Comparison of ENCODE assay signal across 20 cellular contexts in the genomic region with DNA sequence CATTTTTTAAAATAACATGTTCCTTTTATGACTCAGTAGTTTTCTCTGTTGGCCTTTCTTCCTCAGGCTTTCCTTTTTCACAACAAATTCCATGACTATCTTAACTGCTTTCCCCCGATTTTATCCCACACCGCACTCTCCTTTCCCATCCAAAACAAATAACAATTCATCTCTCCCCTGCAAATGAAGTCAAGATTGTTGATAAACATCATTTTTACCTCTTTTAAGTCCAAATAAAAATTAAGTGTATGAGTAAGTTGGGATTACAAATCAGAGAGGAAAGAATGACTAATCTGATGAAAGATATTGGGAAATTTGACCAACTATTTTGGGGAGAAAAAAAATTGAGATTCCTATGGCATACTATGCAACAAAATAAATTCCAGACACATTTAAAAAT.
DNase-seq lines count a peak whose midpoint lies in the region.
"Had no signal": no experiment of that assay in that cellular context is flagged by ENCODE, and none has a peak within 500 bp of the region (broad histone marks: within the 10 kb centered on the region; RNA-seq: fewer than 3 reads in every experiment).

No MANE protein-coding gene starts in this region.

- H3K27me3 ChIP-seq in adipocyte (replicated peaks; ENCODE audit: control insufficient read depth, insufficient read depth, low read length) = no peaks in the 10 kb centered on the region
- H3K27me3 ChIP-seq: spleen, testis had no signal

- intact Hi-C loops in posterior cingulate gyrus (cut with DNase I) = loop anchor here (10.0 kb wide), 2 partner anchors 85 to 955 kb away; no protein-coding TSS in a partner anchor

- no peaks in the 10 kb centered on the region for H3K36me3 ChIP-seq in adipocyte (ENCODE audit: control insufficient read depth, insufficient read depth, low read length, severe bottlenecking)
- H3K36me3 ChIP-seq: spleen had no signal

- H3K9ac ChIP-seq in adipocyte (ENCODE audit: low read length) = peak overlapping the region; percentile 53

- DNase-seq in GM03348 (ENCODE audit: low spot score) (peak; percentile 73), adipocyte (ENCODE audit: low read depth) (peak; percentile 77), fibroblast of gingiva (ENCODE audit: low read depth) (peak; percentile 93), stromal cell of bone marrow (ENCODE audit: low read depth) (peak; percentile 85), Kasumi-1 (lab: John Stamatoyannopoulos, UW) (no peak), posterior cingulate gyrus (no peak)
- DNase-seq in activated CD4-positive, CD25-positive, alpha-beta regulatory T cell treated with anti-CD3 and anti-CD28 coated beads, Interleukin-2, amount 50 U/mL, for 72 hours = no peak
- DNase-seq: activated CD4-positive, alpha-beta memory T cell treated with anti-CD3 and anti-CD28 coated beads for 36 hours; activated naive CD8-positive, alpha-beta T cell treated with anti-CD3 and anti-CD28 coated beads, Interleukin-2, amount 10 ng/mL, durations not matched to agents 7 days and 5 days; activated T-cell treated with anti-CD3 and anti-CD28 coated beads, Interleukin-2, amount 50 U/mL, for 72 hours; cerebellar nuclear complex; DMS153; glutamatergic neuron; immature natural killer cell; MM.1S; naive thymus-derived CD8-positive, alpha-beta T cell; NCI-H187 treated with DMSO at 0.1 percent for 48 hours; spleen; T-helper 1 cell; testis had no signal

- peaks cover 16% of the 10 kb centered on the region for H3K4me1 ChIP-seq in adipocyte (ENCODE audit: control insufficient read depth, insufficient read depth, low read length)

- H3K9me3 ChIP-seq in adipocyte (ENCODE audit: control insufficient read depth, low read length) = no peaks in the 10 kb centered on the region
- H3K9me3 ChIP-seq: spleen, testis had no signal

- no peak overlapping the region for H3K4me3 ChIP-seq in adipocyte (ENCODE audit: low read length)
- H3K4me3 ChIP-seq: spleen, testis had no signal

Comparison
In these comparisons a context has a peak if more than half of its experiments do, and no peak if none do; other contexts are left out.
1. DNase-seq: peak in GM03348 (single experiment), adipocyte (single experiment), fibroblast of gingiva (single experiment) and stromal cell of bone marrow (single experiment); none in activated CD4-positive, CD25-positive, alpha-beta regulatory T cell treated with anti-CD3 and anti-CD28 coated beads, Interleukin-2, amount 50 U/mL, for 72 hours (single experiment), Kasumi-1 (0 of 2) and posterior cingulate gyrus (0 of 10).